ENCODE assay signal across 22 cellular contexts in the genomic region with DNA sequence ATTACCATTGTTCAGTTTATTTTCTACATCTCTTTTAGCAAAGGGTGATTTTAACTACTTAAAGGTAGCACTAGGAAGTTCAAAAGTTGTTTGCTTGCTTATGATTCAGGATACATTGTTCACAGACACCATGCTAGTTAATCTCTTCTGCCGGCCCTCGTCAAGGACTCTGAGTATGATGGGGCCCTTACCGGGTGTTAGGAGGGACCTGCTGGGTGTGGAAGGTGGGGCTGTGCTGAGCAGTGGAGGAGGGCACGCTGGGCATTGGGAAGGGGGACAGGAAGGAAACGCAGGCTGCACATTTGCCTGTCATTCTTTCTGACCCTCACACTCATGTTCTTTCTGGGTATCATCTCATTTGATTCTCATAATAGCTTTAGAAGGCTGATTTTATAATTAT.
A peak's percentile ranks its signal among the peaks of the same experiment; 100 is the strongest.
DNase-seq lines count a peak whose midpoint lies in the region; ATAC-seq and TF ChIP-seq lines count a peak whose summit lies in the region.
"Had no signal": no experiment of that assay in that cellular context is flagged by ENCODE, and none has a peak within 500 bp of the region (broad histone marks: within the 10 kb centered on the region; RNA-seq: fewer than 3 reads in every experiment).

No MANE protein-coding gene starts in this region.

- H3K27ac ChIP-seq in GM23338 (ENCODE audit: low read depth) (peak overlapping the region; percentile 53; the same call in 1 of the 2 replicates), mesenchymal stem cell (ENCODE audit: low read length, poor library complexity, severe bottlenecking) (peak overlapping the region; percentile 33), trophoblast cell (ENCODE audit: low read depth, low read length) (no peak overlapping the region), coronary artery (no peak overlapping the region)
- H3K27ac ChIP-seq: C4-2B, HL-60, RWPE1 had no signal

- H3K27me3 Mint-ChIP-seq in GM23338 (ENCODE audit: insufficient read depth, low read depth, poor library complexity) (no peaks in the 10 kb centered on the region), WTC11 (ENCODE audit: low read depth) (no peaks in the 10 kb centered on the region)

- H3K18ac ChIP-seq in mesenchymal stem cell (ENCODE audit: low read depth in 1 of 2, low read length in 2 of 2) (no peak overlapping the region), trophoblast cell (ENCODE audit: low read length) (no peak overlapping the region)

- H3K4ac ChIP-seq in mesenchymal stem cell (ENCODE audit: low read depth in 1 of 2, low read length in 2 of 2) (peak overlapping the region in 1 of 2 experiments; percentile 4), trophoblast cell (ENCODE audit: low read depth, low read length) (no peak overlapping the region)

- peak overlapping the region; percentile 11 for H2BK5ac ChIP-seq in mesenchymal stem cell (ENCODE audit: low read depth, low read length, poor library complexity, severe bottlenecking)
- H2BK5ac ChIP-seq in trophoblast cell (ENCODE audit: low read depth, low read length, poor library complexity) = no peak overlapping the region

- peak; percentile 19; the same call in 2 of the 3 replicates for ATAC-seq in GM23338
- ATAC-seq in WTC11 = no peak
- ATAC-seq in HG03521 (IDR thresholded peaks at IDR 0.05; ENCODE audit: unreplicated experiment) = no peak
- ATAC-seq: CD8-positive, alpha-beta T cell had no signal

- H3K4me3 Mint-ChIP-seq in GM23338 (no peak overlapping the region), WTC11 (no peak overlapping the region)
- H3K4me3 Mint-ChIP-seq: CD8-positive, alpha-beta T cell had no signal

- H4K20me1 ChIP-seq in GM23338 (replicated peaks; ENCODE audit: insufficient read depth) = peaks cover 9% of the 10 kb centered on the region

- no peak for DNase-seq in GM23338 (ENCODE audit: low spot score)
- no peak for DNase-seq in WTC11 (ENCODE audit: low spot score)
- no peak for DNase-seq in mesenchymal stem cell
- DNase-seq in trophoblast cell = no peak
- no peak for DNase-seq in coronary artery (ENCODE audit: low spot score)
- DNase-seq in HuH-7 (ENCODE audit: low spot score) = no peak
- no peak for DNase-seq in central memory CD4-positive, alpha-beta T cell
- DNase-seq: Caco-2; CD8-positive, alpha-beta T cell; DMS79; EL; GDM1; NCI-H1092; NCI-H1436; NCI-H2107; NCI-H526 treated with DMSO at 0.1 percent for 48 hours; SHP77 had no signal

- H3K9me3 ChIP-seq in mesenchymal stem cell (ENCODE audit: control insufficient read depth, low read length) = no peaks in the 10 kb centered on the region
- no peaks in the 10 kb centered on the region for H3K9me3 ChIP-seq in trophoblast cell (ENCODE audit: insufficient read depth, low read depth, low read length)
- H3K9me3 ChIP-seq: Caco-2 had no signal

- peaks cover 36% of the 10 kb centered on the region for H3K36me3 Mint-ChIP-seq in GM23338 (ENCODE audit: low read depth)
- H3K36me3 Mint-ChIP-seq in WTC11 = peaks cover 56% of the 10 kb centered on the region
- H3K36me3 Mint-ChIP-seq: CD8-positive, alpha-beta T cell had no signal

- peaks cover 37% of the 10 kb centered on the region for H3K36me3 ChIP-seq in GM23338 (ENCODE audit: insufficient read depth)
- H3K36me3 ChIP-seq in mesenchymal stem cell (ENCODE audit: control insufficient read depth in 1 of 2, insufficient read depth in 2 of 2, low read depth in 1 of 2, low read length in 2 of 2) = peaks cover 0 to 35% of the 10 kb centered on the region in 2 experiments
- peaks cover 0 to 5% of the 10 kb centered on the region in 2 experiments for H3K36me3 ChIP-seq in trophoblast cell (ENCODE audit: control insufficient read depth in 1 of 2, insufficient read depth in 2 of 2, low read length in 2 of 2)

- H3K27ac Mint-ChIP-seq in GM23338 (no peak overlapping the region), WTC11 (peak overlapping the region; percentile 82; the same call in 1 of the 2 replicates)
- H3K27ac Mint-ChIP-seq: CD8-positive, alpha-beta T cell had no signal

- H3K79me1 ChIP-seq in mesenchymal stem cell (replicated peaks; ENCODE audit: low read length, poor library complexity, severe bottlenecking) (peaks cover 10% of the 10 kb centered on the region), trophoblast cell (ENCODE audit: low read length) (peaks cover 1% of the 10 kb centered on the region)

- H3K14ac ChIP-seq in mesenchymal stem cell (ENCODE audit: low read length in 2 of 2) (peak overlapping the region in 1 of 2 experiments; percentile 23), trophoblast cell (ENCODE audit: low read length) (no peak overlapping the region)

- H3K4me1 Mint-ChIP-seq in GM23338 (peaks cover 7% of the 10 kb centered on the region; the same call in 1 of the 3 replicates), WTC11 (peaks cover 11% of the 10 kb centered on the region)

- no peak overlapping the region for H4K91ac ChIP-seq in mesenchymal stem cell (ENCODE audit: low read length)
- H4K91ac ChIP-seq in trophoblast cell (ENCODE audit: low read depth, low read length) = peak overlapping the region; percentile 50

- CTCF ChIA-PET in WTC11 (lab: Charles Lee) = interaction anchor here (0.6 to 5.0 kb wide), 20 partner anchors 10 to 1591 kb away, joined by 3 to 140 read pairs (median 8); no protein-coding TSS in a partner anchor

- no peaks in the 10 kb centered on the region for H3K27me3 ChIP-seq in GM23338 (ENCODE audit: insufficient read depth)
- H3K27me3 ChIP-seq in mesenchymal stem cell (ENCODE audit: control insufficient read depth in 1 of 2, insufficient read depth in 1 of 2, low read length in 2 of 2) = peaks cover 0 to 18% of the 10 kb centered on the region in 2 experiments
- no peaks in the 10 kb centered on the region for H3K27me3 ChIP-seq in trophoblast cell (ENCODE audit: insufficient read depth, low read length)

- no peak overlapping the region for H2BK15ac ChIP-seq in mesenchymal stem cell (ENCODE audit: low read depth, poor library complexity, severe bottlenecking)

- H3F3A ChIP-seq in GM23338 (replicated peaks; ENCODE audit: low read depth) = peaks cover 13% of the 10 kb centered on the region; the same call in 1 of the 2 replicates

- no peak for TF ChIP-seq CTCF in GM23338 (conservative IDR thresholded peaks at IDR 0.05; ENCODE audit: low read depth in 2 of 2)
- no peak for TF ChIP-seq CTCF in WTC11 (IDR thresholded peaks at IDR 0.05)
- TF ChIP-seq CTCF in coronary artery (IDR thresholded peaks at IDR 0.05) = no peak

- H3K9ac ChIP-seq in mesenchymal stem cell (ENCODE audit: low read length) (no peak overlapping the region), trophoblast cell (ENCODE audit: low read length) (no peak overlapping the region)

- H2BK120ac ChIP-seq in mesenchymal stem cell (ENCODE audit: low read depth, low read length) (no peak overlapping the region), trophoblast cell (ENCODE audit: insufficient read depth, low read length, poor library complexity) (peak overlapping the region; percentile 41)

- peak overlapping the region; percentile 37 for H2AK5ac ChIP-seq in mesenchymal stem cell (ENCODE audit: low read length, severe bottlenecking)
- H2AK5ac ChIP-seq in trophoblast cell (ENCODE audit: low read length) = peak overlapping the region; percentile 64

- POLR2A ChIA-PET in WTC11 (lab: Charles Lee) = no interaction called here

- H3K79me2 ChIP-seq in GM23338 (replicated peaks; ENCODE audit: insufficient read depth) (no peaks in the 10 kb centered on the region), trophoblast cell (ENCODE audit: control insufficient read depth, insufficient read depth, low read length, poor library complexity) (no peaks in the 10 kb centered on the region)

- H3K9me2 ChIP-seq in GM23338 (ENCODE audit: insufficient read depth) = no peaks in the 10 kb centered on the region

- H3K23ac ChIP-seq in mesenchymal stem cell (ENCODE audit: low read length in 2 of 2) (peak overlapping the region in 1 of 2 experiments; percentile 6), trophoblast cell (ENCODE audit: low read length) (no peak overlapping the region)

- no peak overlapping the region for H4K8ac ChIP-seq in mesenchymal stem cell (ENCODE audit: low read length)
- no peak overlapping the region for H4K8ac ChIP-seq in trophoblast cell (ENCODE audit: low read depth, low read length)

- H4K12ac ChIP-seq in trophoblast cell (ENCODE audit: low read depth, low read length) = no peak overlapping the region

- H2AFZ ChIP-seq in GM23338 (no peak overlapping the region), mesenchymal stem cell (ENCODE audit: low read depth, low read length) (no peak overlapping the region), trophoblast cell (ENCODE audit: insufficient read depth, low read length, poor library complexity) (no peak overlapping the region)

- H3K4me3 ChIP-seq in GM23338 = no peak overlapping the region
- no peak overlapping the region for H3K4me3 ChIP-seq in mesenchymal stem cell (ENCODE audit: insufficient read depth in 1 of 2, low read depth in 1 of 2, low read length in 2 of 2)
- no peak overlapping the region for H3K4me3 ChIP-seq in trophoblast cell (ENCODE audit: low read depth, low read length)
- no peak overlapping the region for H3K4me3 ChIP-seq in coronary artery
- H3K4me3 ChIP-seq: GM12878 had no signal

- H3K9me3 Mint-ChIP-seq in GM23338 = no peaks in the 10 kb centered on the region
- no peaks in the 10 kb centered on the region for H3K9me3 Mint-ChIP-seq in WTC11
- H3K9me3 Mint-ChIP-seq: CD8-positive, alpha-beta T cell had no signal

- H3K4me2 ChIP-seq in GM23338 (no peak overlapping the region), mesenchymal stem cell (ENCODE audit: low read length, poor library complexity, severe bottlenecking) (no peak overlapping the region), trophoblast cell (ENCODE audit: low read length) (no peak overlapping the region)

- WGBS in mesenchymal stem cell = 72% methylated on average over 3 of the region's 5 CpGs
- no CpG with 5 or more reads among the region's 5 CpGs for WGBS in trophoblast cell (ENCODE audit: extremely low coverage, insufficient coverage, insufficient read length)

- H2BK12ac ChIP-seq in mesenchymal stem cell (ENCODE audit: low read length in 2 of 2) (peak overlapping the region in 1 of 2 experiments; percentile 4), trophoblast cell (ENCODE audit: low read length) (no peak overlapping the region)

- H3K4me1 ChIP-seq in GM23338 (ENCODE audit: insufficient read depth) (no peaks in the 10 kb centered on the region), mesenchymal stem cell (ENCODE audit: control insufficient read depth, insufficient read depth, low read depth, low read length) (peaks cover 5% of the 10 kb centered on the region), trophoblast cell (ENCODE audit: control insufficient read depth in 1 of 2, insufficient read depth in 2 of 2, low read length in 2 of 2) (peaks cover 4 to 5% of the 10 kb centered on the region in 2 experiments)
- H3K4me1 ChIP-seq: Caco-2 had no signal

TF ChIP-seq in WTC11, 78 proteins besides CTCF, POLR2A, EP300 and RAD21 (continues in another document):
- TF ChIP-seq ZNF219 (CRISPR knock-in tag; IDR thresholded peaks at IDR 0.05; ENCODE audit: borderline replicate concordance) (no peak), KAT7 (CRISPR knock-in tag; IDR thresholded peaks at IDR 0.05; ENCODE audit: borderline replicate concordance) (no peak), ATF1 (CRISPR knock-in tag; IDR thresholded peaks at IDR 0.05) (no peak), FOXJ3 (CRISPR knock-in tag; IDR thresholded peaks at IDR 0.05; ENCODE audit: borderline replicate concordance) (no peak), TCF7 (CRISPR knock-in tag; IDR thresholded peaks at IDR 0.05; ENCODE audit: low read depth) (no peak), ESRRA (CRISPR knock-in tag; IDR thresholded peaks at IDR 0.05; ENCODE audit: borderline replicate concordance) (no peak)

Comparison
In these comparisons a context has a peak if more than half of its experiments do, and no peak if none do; other contexts are left out.
1. H3K27ac ChIP-seq: peak in GM23338 (single experiment) and mesenchymal stem cell (single experiment); none in trophoblast cell (single experiment) and coronary artery (0 of 2).